ENCODE assay signal across 8 cellular contexts in genomic region chr21:33434770-33435360, GRCh38. TPM values are rescaled to one million over a fixed set of nuclear protein-coding genes. Genes with fewer than 3 reads are reported as not detected.
DNase-seq lines count a peak whose midpoint lies in the region; ATAC-seq, FAIRE-seq and TF ChIP-seq lines count a peak whose summit lies in the region.

No MANE protein-coding gene starts in this region.

- TF ChIP-seq POLR2A in esophagus muscularis mucosa (IDR thresholded peaks at IDR 0.05; ENCODE audit: low read depth): no peak

- no peak overlapping the region for H3K4me3 Mint-ChIP-seq in CD4-positive, alpha-beta T cell

- CTCF ChIA-PET in CD4-positive, alpha-beta T cell (lab: Charles Lee): interaction anchor here (0.6 to 1.4 kb wide), 3 partner anchors 10 to 162 kb away, joined by 3 to 4 read pairs (median 3); no protein-coding TSS in a partner anchor

- intact Hi-C loops in CD4-positive, alpha-beta T cell (cut with DNase I, micrococcal nuclease): no loop called here
- intact Hi-C loops in esophagus muscularis mucosa (cut with DNase I) (no loop called here), pancreas (cut with DNase I) (no loop called here)

- 61% methylated on average over 5 of the region's 5 CpGs for WGBS in esophagus muscularis mucosa
- WGBS in pancreas, 2 donors: 86 to 88% methylated on average over 5 of the region's 5 CpGs

- no peak for DNase-seq in CD4-positive, alpha-beta T cell
- peak; percentile 23 for DNase-seq in activated CD4-positive, alpha-beta T cell treated with anti-CD3 and anti-CD28 coated beads for 48 hours
- DNase-seq in esophagus muscularis mucosa (ENCODE audit: extremely low spot score) (no peak), pancreas (peak in 1 of 6 donors; percentile 7), GOT3 (lab: John Stamatoyannopoulos, UW) (no peak), HK-2 (ENCODE audit: unreplicated experiment) (no peak)

- POLR2A ChIA-PET in CD4-positive, alpha-beta T cell (lab: Charles Lee): interaction anchor here (1.0 kb wide), 1 partner anchor 74 kb away, joined by 3 read pairs; no protein-coding TSS in a partner anchor

- H3K4me3 ChIP-seq in esophagus muscularis mucosa (no peak overlapping the region), pancreas (no peak overlapping the region)

- ATAC-seq in CD4-positive, alpha-beta T cell (ENCODE audit: poor library complexity): no peak
- ATAC-seq in GM19468 (IDR thresholded peaks at IDR 0.05; ENCODE audit: extremely low read depth, unreplicated experiment): peak; percentile 73
- ATAC-seq in HG03521 (IDR thresholded peaks at IDR 0.05; ENCODE audit: unreplicated experiment): peak; percentile 80
- ATAC-seq in pancreas: peak; percentile 37 to 85 (median 70)

- no peaks in the 10 kb centered on the region for H3K27me3 ChIP-seq in CD4-positive, alpha-beta T cell (ENCODE audit: control insufficient read depth, insufficient read depth, low read length)
- no peaks in the 10 kb centered on the region for H3K27me3 ChIP-seq in esophagus muscularis mucosa
- no peaks in the 10 kb centered on the region for H3K27me3 ChIP-seq in pancreas

- no peak for FAIRE-seq in pancreas (lab: Jason Lieb, UNC)

- H3K27ac ChIP-seq in CD4-positive, alpha-beta T cell (ENCODE audit: low read depth, low read length): peak overlapping the region; percentile 1
- peak overlapping the region; percentile 64 to 83 (median 78) for H3K27ac ChIP-seq in esophagus muscularis mucosa (replicated peaks in 1 of 4)
- H3K27ac ChIP-seq in pancreas: peak overlapping the region in 2 of 4 donors; percentile 2 to 22

- no peak for TF ChIP-seq CTCF in CD4-positive, alpha-beta T cell (IDR thresholded peaks at IDR 0.05)
- TF ChIP-seq CTCF in esophagus muscularis mucosa (IDR thresholded peaks at IDR 0.05): no peak
- TF ChIP-seq CTCF in pancreas (IDR thresholded peaks at IDR 0.05): no peak

- H3K9me3 Mint-ChIP-seq in CD4-positive, alpha-beta T cell: no peaks in the 10 kb centered on the region

- H3K27ac Mint-ChIP-seq in CD4-positive, alpha-beta T cell: peak overlapping the region; percentile 66

- TF ChIP-seq EP300 in esophagus muscularis mucosa (IDR thresholded peaks at IDR 0.05): no peak

- H3K4me1 ChIP-seq in esophagus muscularis mucosa (peaks cover 20 to 28% (median 25%) of the 10 kb centered on the region in 4 donors), pancreas (no peaks in the 10 kb centered on the region)

- no peaks in the 10 kb centered on the region for H3K27me3 Mint-ChIP-seq in CD4-positive, alpha-beta T cell

- H3K36me3 Mint-ChIP-seq in CD4-positive, alpha-beta T cell (ENCODE audit: low read depth): peaks cover 78% of the 10 kb centered on the region

- no peaks in the 10 kb centered on the region for H3K9me3 ChIP-seq in CD4-positive, alpha-beta T cell (ENCODE audit: control insufficient read depth, low read length)
- H3K9me3 ChIP-seq in esophagus muscularis mucosa (no peaks in the 10 kb centered on the region), pancreas (no peaks in the 10 kb centered on the region)

- peaks cover 9% of the 10 kb centered on the region for H3K4me1 Mint-ChIP-seq in CD4-positive, alpha-beta T cell (ENCODE audit: low read depth)

- peaks cover 52 to 95% (median 82%) of the 10 kb centered on the region in 4 donors for H3K36me3 ChIP-seq in esophagus muscularis mucosa
- H3K36me3 ChIP-seq in pancreas: peaks cover 8 to 52% (median 39%) of the 10 kb centered on the region in 3 donors

RNA-seq across cellular contexts. Expression of gene IFNGR2, which starts 31.7 kb away (rescaled TPM):
- 10 to 100 TPM; 14.6 to 17.7 TPM for total RNA-seq in CD4-positive, alpha-beta T cell
- total RNA-seq in esophagus muscularis mucosa (10 to 100 TPM; 28.7 to 56.3 (median 39.3) TPM), pancreas (10 to 100 TPM; 10.1 to 56.5 (median 15.2) TPM)
- 10 to 100 TPM; 23.6 to 31.4 TPM for polyA plus RNA-seq in pancreas

RNA-seq across cellular contexts. Expression of gene TMEM50B, which starts 44.9 kb away (rescaled TPM):
- total RNA-seq in CD4-positive, alpha-beta T cell: 10 to 100 TPM; 38.4 to 40.3 TPM
- total RNA-seq in esophagus muscularis mucosa: 10 to 100 TPM; 40.2 to 95.1 (median 67.2) TPM
- 10 to 100 TPM; 11.5 to 31.1 (median 16.7) TPM for total RNA-seq in pancreas
- polyA plus RNA-seq in pancreas: 10 to 100 TPM; 59.3 to 96.1 TPM

RNA-seq across cellular contexts. Expression of gene DNAJC28, which starts 56.7 kb away (rescaled TPM):
- total RNA-seq in CD4-positive, alpha-beta T cell: not detected
- total RNA-seq in esophagus muscularis mucosa: 1 to 10 TPM in 3 of 4 donors, under 1 TPM in 1; 0.83 to 2.1 (median 1.7) TPM
- 1 to 10 TPM in 4 of 6 donors, under 1 TPM in 2; 0.73 to 2.0 (median 1.2) TPM for total RNA-seq in pancreas
- 1 to 10 TPM; 1.1 to 1.6 TPM for polyA plus RNA-seq in pancreas
